11 cellular contexts compared by ENCODE assay signal in the genomic region with DNA sequence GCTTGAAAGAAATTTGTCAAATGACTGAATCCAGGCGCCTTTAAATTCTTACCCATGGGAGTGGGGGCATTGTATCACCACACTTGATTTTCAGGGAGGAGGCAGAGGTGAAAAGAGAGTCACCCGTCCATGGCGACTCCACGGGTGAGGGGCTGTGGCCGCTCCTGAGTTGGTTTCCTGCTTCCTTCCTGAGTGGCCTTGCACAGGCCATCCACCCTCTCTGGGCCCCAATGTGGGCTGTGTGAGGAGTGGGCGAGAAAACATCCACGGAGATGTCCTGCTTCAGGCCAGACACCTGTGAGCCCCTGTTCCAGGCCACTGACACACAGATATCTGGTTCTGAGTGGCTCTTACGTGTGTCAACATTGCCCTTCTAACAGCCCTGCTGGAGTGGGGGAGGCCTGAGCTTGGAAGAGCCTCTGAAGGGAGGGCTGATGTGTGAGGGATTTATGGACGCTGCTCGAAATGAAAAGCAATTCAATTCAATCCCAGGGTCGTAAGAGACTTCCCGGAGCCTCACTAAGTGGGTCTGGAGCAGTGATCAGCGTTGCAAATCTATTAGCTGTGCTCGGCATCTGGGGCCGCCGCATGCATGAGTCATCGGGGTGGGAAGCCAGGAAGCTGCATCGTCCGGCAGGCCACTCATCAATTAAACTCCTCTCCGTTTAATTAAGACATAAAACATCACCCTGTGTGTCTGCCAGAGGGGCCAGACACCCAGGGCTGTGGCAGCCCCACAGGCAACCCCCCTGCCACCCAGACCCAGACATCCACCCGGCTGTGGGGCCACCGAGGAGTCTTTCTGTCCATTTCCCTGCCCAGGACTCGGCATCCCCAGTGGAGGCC. TPM values are rescaled to one million over a fixed set of nuclear protein-coding genes. Genes with fewer than 3 reads are reported as not detected.
DNase-seq lines count a peak whose midpoint lies in the region; ATAC-seq and TF ChIP-seq lines count a peak whose summit lies in the region.
"Had no signal": no experiment of that assay in that cellular context is flagged by ENCODE, and none has a peak within 500 bp of the region (broad histone marks: within the 10 kb centered on the region; RNA-seq: fewer than 3 reads in every experiment).

No MANE protein-coding gene starts in this region.

- H3K4me1 ChIP-seq in gastroesophageal sphincter, result peaks cover 0 to 7% (median 0%) of the 10 kb centered on the region in 3 donors
- H3K4me1 ChIP-seq in tibial nerve, result no peaks in the 10 kb centered on the region
- H3K4me1 ChIP-seq: parathyroid adenoma had no signal

- WGBS in gastroesophageal sphincter (ENCODE audit: low coverage in 1 of 2), 2 donors, result 18 to 80% methylated on average over 2 to 5 of the region's 23 CpGs
- 13 to 21% methylated on average over 21 to 22 of the region's 23 CpGs for WGBS in tibial nerve, 2 donors

- TF ChIP-seq CTCF in gastroesophageal sphincter (IDR thresholded peaks at IDR 0.05) (no peak), tibial nerve (IDR thresholded peaks at IDR 0.05) (no peak)

- ATAC-seq in gastroesophageal sphincter (peak; percentile 34), GM19463 (IDR thresholded peaks at IDR 0.05; ENCODE audit: unreplicated experiment) (no peak), GM21529 (IDR thresholded peaks at IDR 0.05; ENCODE audit: unreplicated experiment) (no peak)

- TF ChIP-seq EP300 in gastroesophageal sphincter (IDR thresholded peaks at IDR 0.05) (no peak), tibial nerve (IDR thresholded peaks at IDR 0.05) (no peak)

- DNase-seq in 8988T (peak; percentile 57), GOT3 (lab: John Stamatoyannopoulos, UW) (peak; percentile 11), putamen (ENCODE audit: low spot score) (no peak), tibial nerve (ENCODE audit: low spot score in 2 of 2) (no peak)
- DNase-seq: T1000 had no signal

- H3K4me3 ChIP-seq in gastroesophageal sphincter (no peak overlapping the region), tibial nerve (no peak overlapping the region)
- H3K4me3 ChIP-seq: thoracic aorta had no signal

- H3K27ac ChIP-seq in gastroesophageal sphincter (no peak overlapping the region), tibial nerve (no peak overlapping the region)
- H3K27ac ChIP-seq: parathyroid adenoma, thoracic aorta had no signal

- H3K36me3 ChIP-seq in gastroesophageal sphincter (no peaks in the 10 kb centered on the region), tibial nerve (no peaks in the 10 kb centered on the region)
- H3K36me3 ChIP-seq: thoracic aorta had no signal

- H3K27me3 ChIP-seq in gastroesophageal sphincter (peaks cover 58% of the 10 kb centered on the region), tibial nerve (peaks cover 0 to 16% of the 10 kb centered on the region in 2 donors)

- TF ChIP-seq POLR2A in gastroesophageal sphincter (IDR thresholded peaks at IDR 0.05) (no peak), tibial nerve (IDR thresholded peaks at IDR 0.05) (no peak)

- H3K9me3 ChIP-seq in gastroesophageal sphincter (no peaks in the 10 kb centered on the region), tibial nerve (peaks cover 0 to 7% (median 0%) of the 10 kb centered on the region in 4 donors)
- H3K9me3 ChIP-seq: thoracic aorta had no signal

TF ChIP-seq in PFSK-1, 5 proteins besides CTCF, POLR2A, EP300 and RAD21:
- TF ChIP-seq FOXP2 (optimal IDR thresholded peaks at IDR 0.05; ENCODE audit: borderline replicate concordance, extremely low read depth, extremely low read length, insufficient read depth) (peak; percentile 38), TAF1 (IDR thresholded peaks at IDR 0.05; ENCODE audit: borderline replicate concordance, insufficient read depth, low read length) (no peak)
- TF ChIP-seq, protein P1, sequence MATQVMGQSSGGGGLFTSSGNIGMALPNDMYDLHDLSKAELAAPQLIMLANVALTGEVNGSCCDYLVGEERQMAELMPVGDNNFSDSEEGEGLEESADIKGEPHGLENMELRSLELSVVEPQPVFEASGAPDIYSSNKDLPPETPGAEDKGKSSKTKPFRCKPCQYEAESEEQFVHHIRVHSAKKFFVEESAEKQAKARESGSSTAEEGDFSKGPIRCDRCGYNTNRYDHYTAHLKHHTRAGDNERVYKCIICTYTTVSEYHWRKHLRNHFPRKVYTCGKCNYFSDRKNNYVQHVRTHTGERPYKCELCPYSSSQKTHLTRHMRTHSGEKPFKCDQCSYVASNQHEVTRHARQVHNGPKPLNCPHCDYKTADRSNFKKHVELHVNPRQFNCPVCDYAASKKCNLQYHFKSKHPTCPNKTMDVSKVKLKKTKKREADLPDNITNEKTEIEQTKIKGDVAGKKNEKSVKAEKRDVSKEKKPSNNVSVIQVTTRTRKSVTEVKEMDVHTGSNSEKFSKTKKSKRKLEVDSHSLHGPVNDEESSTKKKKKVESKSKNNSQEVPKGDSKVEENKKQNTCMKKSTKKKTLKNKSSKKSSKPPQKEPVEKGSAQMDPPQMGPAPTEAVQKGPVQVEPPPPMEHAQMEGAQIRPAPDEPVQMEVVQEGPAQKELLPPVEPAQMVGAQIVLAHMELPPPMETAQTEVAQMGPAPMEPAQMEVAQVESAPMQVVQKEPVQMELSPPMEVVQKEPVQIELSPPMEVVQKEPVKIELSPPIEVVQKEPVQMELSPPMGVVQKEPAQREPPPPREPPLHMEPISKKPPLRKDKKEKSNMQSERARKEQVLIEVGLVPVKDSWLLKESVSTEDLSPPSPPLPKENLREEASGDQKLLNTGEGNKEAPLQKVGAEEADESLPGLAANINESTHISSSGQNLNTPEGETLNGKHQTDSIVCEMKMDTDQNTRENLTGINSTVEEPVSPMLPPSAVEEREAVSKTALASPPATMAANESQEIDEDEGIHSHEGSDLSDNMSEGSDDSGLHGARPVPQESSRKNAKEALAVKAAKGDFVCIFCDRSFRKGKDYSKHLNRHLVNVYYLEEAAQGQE (IDR thresholded peaks at IDR 0.05; ENCODE audit: insufficient read depth in 1 of 2, low read depth in 2 of 2, low read length in 2 of 2), result peak in 1 of 2 experiments; percentile 42; a peak in 1 of 4 replicates
TF ChIP-seq in PFSK-1: peak in this region for 2.

RNA-seq across cellular contexts. Expression of gene PRR23E, which starts 20.0 kb away (rescaled TPM):
- polyA plus RNA-seq in PFSK-1 (2012; ENCODE audit: insufficient read length, low read depth), result not detected
- total RNA-seq in gastroesophageal sphincter (not detected), tibial nerve (not detected)
- total RNA-seq: thoracic aorta had no signal

Comparison
In these comparisons a context has a peak if more than half of its experiments do, and no peak if none do; other contexts are left out.
1. DNase-seq: peak in 8988T (single experiment) and GOT3 (single experiment); none in putamen (single experiment) and tibial nerve (0 of 2).